ENCODE assay signal across 17 cellular contexts in the genomic region with DNA sequence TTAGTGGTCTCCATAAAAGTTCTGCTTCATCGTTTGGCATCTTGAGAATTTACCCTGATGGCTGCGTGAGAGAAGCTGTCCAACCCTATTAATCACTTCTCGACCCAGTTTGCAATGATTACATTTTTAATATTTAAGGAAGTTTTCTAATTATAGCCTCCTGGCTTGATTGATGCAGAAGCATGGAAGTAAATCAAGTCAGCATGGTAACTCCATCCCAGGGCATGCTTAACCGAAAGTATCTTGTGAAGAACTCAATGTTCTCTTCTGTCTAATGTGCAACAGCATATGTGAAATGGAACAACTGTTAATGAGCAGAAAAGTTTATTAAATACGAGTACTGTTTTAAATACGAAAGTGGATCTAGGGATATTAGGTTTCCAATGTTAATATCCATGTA.
"Had no signal": no experiment of that assay in that cellular context is flagged by ENCODE, and none has a peak within 500 bp of the region (broad histone marks: within the 10 kb centered on the region; RNA-seq: fewer than 3 reads in every experiment).

No MANE protein-coding gene starts in this region.

- H3K36me3 ChIP-seq: left lung, right lobe of liver had no signal

- H3K9me3 Mint-ChIP-seq: activated T-helper 1 cell treated with anti-CD3 and anti-CD28 coated beads, Interleukin-12 subunit alpha, Interleukin-12 subunit beta, Interleukin-2, Interleukin-4 antibody, amounts not matched to agents 30 ng/mL and 10 ng/mL and 1 ng/mL, durations not matched to agents 14 hours and 24 hours and 36 hours; memory B cell; natural killer cell treated with Interleukin-12 subunit alpha and Interleukin-12 subunit beta and Interleukin-15 and Interleukin-18, amount 100 ng/mL, for 72 hours; stimulated activated effector memory CD8-positive, alpha-beta T cell treated with anti-CD3 and anti-CD28 coated beads, Interleukin-12 subunit alpha, Interleukin-12 subunit beta, amount 100 ng/mL, for 72 hours had no signal

- H3K9me3 ChIP-seq: left lung, right lobe of liver had no signal

- ATAC-seq: natural killer cell treated with Interleukin-12 subunit alpha and Interleukin-12 subunit beta and Interleukin-15 and Interleukin-18, amount 100 ng/mL, for 72 hours; right lobe of liver; stimulated activated effector memory CD8-positive, alpha-beta T cell treated with anti-CD3 and anti-CD28 coated beads, Interleukin-12 subunit alpha, Interleukin-12 subunit beta, amount 100 ng/mL, for 72 hours had no signal

- H3K27ac ChIP-seq: right lobe of liver had no signal

- DNase-seq: activated CD4-positive, alpha-beta T cell treated with anti-CD3 and anti-CD28 coated beads, Interleukin-2, amount 50 U/mL, for 1 hour; activated CD4-positive, CD25-positive, alpha-beta regulatory T cell; activated naive CD4-positive, alpha-beta T cell; aorta; cerebellar nuclear complex; effector CD8-positive, alpha-beta T cell; hypothalamus; kidney; left lung; right lobe of liver; stimulated activated CD4-positive, alpha-beta T cell treated with anti-CD3 and anti-CD28 coated beads, Interleukin-12 subunit alpha, Interleukin-12 subunit beta, amount 100 ng/mL, for 4 hours; stimulated activated CD4-positive, alpha-beta T cell treated with anti-CD3 and anti-CD28 coated beads, Interleukin-2, amount 100 ng/mL, for 24 hours; trophoblast cell had no signal

- H3K4me3 Mint-ChIP-seq: activated T-helper 1 cell treated with anti-CD3 and anti-CD28 coated beads, Interleukin-12 subunit alpha, Interleukin-12 subunit beta, Interleukin-2, Interleukin-4 antibody, amounts not matched to agents 30 ng/mL and 10 ng/mL and 1 ng/mL, durations not matched to agents 14 hours and 24 hours and 36 hours; memory B cell; natural killer cell treated with Interleukin-12 subunit alpha and Interleukin-12 subunit beta and Interleukin-15 and Interleukin-18, amount 100 ng/mL, for 72 hours; stimulated activated effector memory CD8-positive, alpha-beta T cell treated with anti-CD3 and anti-CD28 coated beads, Interleukin-12 subunit alpha, Interleukin-12 subunit beta, amount 100 ng/mL, for 72 hours had no signal

- H3K4me1 ChIP-seq: left lung, right lobe of liver had no signal

- H3K27ac Mint-ChIP-seq: activated T-helper 1 cell treated with anti-CD3 and anti-CD28 coated beads, Interleukin-12 subunit alpha, Interleukin-12 subunit beta, Interleukin-2, Interleukin-4 antibody, amounts not matched to agents 30 ng/mL and 10 ng/mL and 1 ng/mL, durations not matched to agents 14 hours and 24 hours and 36 hours; memory B cell; natural killer cell treated with Interleukin-12 subunit alpha and Interleukin-12 subunit beta and Interleukin-15 and Interleukin-18, amount 100 ng/mL, for 72 hours; stimulated activated effector memory CD8-positive, alpha-beta T cell treated with anti-CD3 and anti-CD28 coated beads, Interleukin-12 subunit alpha, Interleukin-12 subunit beta, amount 100 ng/mL, for 72 hours had no signal

- H3K4me1 Mint-ChIP-seq: memory B cell; stimulated activated effector memory CD8-positive, alpha-beta T cell treated with anti-CD3 and anti-CD28 coated beads, Interleukin-12 subunit alpha, Interleukin-12 subunit beta, amount 100 ng/mL, for 72 hours had no signal

- H3K36me3 Mint-ChIP-seq: memory B cell; natural killer cell treated with Interleukin-12 subunit alpha and Interleukin-12 subunit beta and Interleukin-15 and Interleukin-18, amount 100 ng/mL, for 72 hours; stimulated activated effector memory CD8-positive, alpha-beta T cell treated with anti-CD3 and anti-CD28 coated beads, Interleukin-12 subunit alpha, Interleukin-12 subunit beta, amount 100 ng/mL, for 72 hours had no signal

- H3K27me3 ChIP-seq: left lung, right lobe of liver had no signal

- H3K4me3 ChIP-seq: left lung, right lobe of liver had no signal
